In genomic region chr12:98744692-98745091, GRCh38 we compare ENCODE assay signal across 21 cellular contexts.
DNase-seq lines count a peak whose midpoint lies in the region; ATAC-seq and TF ChIP-seq lines count a peak whose summit lies in the region.
"Had no signal": no experiment of that assay in that cellular context is flagged by ENCODE, and none has a peak within 500 bp of the region (broad histone marks: within the 10 kb centered on the region; RNA-seq: fewer than 3 reads in every experiment).

No MANE protein-coding gene starts in this region.

- H3K4me1 Mint-ChIP-seq in activated T-cell treated with anti-CD3 and anti-CD28 coated beads, Interleukin-2, amount 50 U/mL, for 4 hours (ENCODE audit: low read depth): peaks cover 28% of the 10 kb centered on the region
- H3K4me1 Mint-ChIP-seq in CD8-positive, alpha-beta T cell (ENCODE audit: low read depth): peaks cover 10% of the 10 kb centered on the region
- H3K4me1 Mint-ChIP-seq in T-helper 2 cell treated with Interferon-gamma antibody and Interleukin-4, amounts not matched to agents 5 μg/mL and 100 μg/mL, for 36 hours (ENCODE audit: low read depth): peaks cover 38% of the 10 kb centered on the region

- H3K27ac ChIP-seq in CD8-positive, alpha-beta T cell (ENCODE audit: low read depth, low read length): no peak overlapping the region
- H3K27ac ChIP-seq in esophagus muscularis mucosa (replicated peaks in 1 of 4): no peak overlapping the region
- H3K27ac ChIP-seq: cardiac muscle cell, RWPE1, transverse colon had no signal

- TF ChIP-seq POLR2A in esophagus muscularis mucosa (IDR thresholded peaks at IDR 0.05; ENCODE audit: low read depth): no peak

- H3K36me3 Mint-ChIP-seq in activated T-cell treated with anti-CD3 and anti-CD28 coated beads, Interleukin-2, amount 50 U/mL, for 4 hours (ENCODE audit: insufficient read depth): no peaks in the 10 kb centered on the region
- no peaks in the 10 kb centered on the region for H3K36me3 Mint-ChIP-seq in CD8-positive, alpha-beta T cell
- H3K36me3 Mint-ChIP-seq in T-helper 2 cell treated with Interferon-gamma antibody and Interleukin-4, amounts not matched to agents 5 μg/mL and 100 μg/mL, for 36 hours (ENCODE audit: low read depth): no peaks in the 10 kb centered on the region
- H3K36me3 Mint-ChIP-seq: natural killer cell had no signal

- no peak for ATAC-seq in activated T-cell treated with anti-CD3 and anti-CD28 coated beads, Interleukin-2, amount 50 U/mL, for 4 hours
- no peak for ATAC-seq in CD8-positive, alpha-beta T cell
- ATAC-seq in GM19463 (IDR thresholded peaks at IDR 0.05; ENCODE audit: unreplicated experiment): no peak
- ATAC-seq: esophagus mucosa; stimulated activated naive CD8-positive, alpha-beta T cell treated with anti-CD3 and anti-CD28 coated beads, Interleukin-15, amount 100 ng/mL, for 72 hours had no signal

- H3K36me3 ChIP-seq in CD8-positive, alpha-beta T cell (ENCODE audit: insufficient read depth, low read length): no peaks in the 10 kb centered on the region
- peaks cover 0 to 3% (median 0%) of the 10 kb centered on the region in 4 donors for H3K36me3 ChIP-seq in esophagus muscularis mucosa
- H3K36me3 ChIP-seq: cardiac muscle cell, transverse colon had no signal

- POLR2A ChIA-PET in CD8-positive, alpha-beta T cell (lab: Charles Lee): no interaction called here

- peaks cover 10% of the 10 kb centered on the region for H3K27me3 ChIP-seq in CD8-positive, alpha-beta T cell (ENCODE audit: insufficient read depth, low read length)
- H3K27me3 ChIP-seq in esophagus muscularis mucosa: peaks cover 0 to 10% (median 0%) of the 10 kb centered on the region in 4 donors

- TF ChIP-seq CTCF in CD8-positive, alpha-beta T cell (IDR thresholded peaks at IDR 0.05): no peak
- TF ChIP-seq CTCF in esophagus muscularis mucosa (IDR thresholded peaks at IDR 0.05): no peak

- intact Hi-C loops in CD8-positive, alpha-beta T cell (cut with DNase I, micrococcal nuclease): no loop called here
- intact Hi-C loops in esophagus muscularis mucosa (cut with DNase I): no loop called here
- intact Hi-C loops in posterior vena cava (cut with DNase I): loop anchor here in 1 of 2 donors (1.0 kb wide), 1 partner anchor 17 kb away; no protein-coding TSS in a partner anchor

- TF ChIP-seq EP300 in esophagus muscularis mucosa (IDR thresholded peaks at IDR 0.05): no peak

- no peak overlapping the region for H3K27ac Mint-ChIP-seq in CD8-positive, alpha-beta T cell
- H3K27ac Mint-ChIP-seq in T-helper 2 cell treated with Interferon-gamma antibody and Interleukin-4, amounts not matched to agents 5 μg/mL and 100 μg/mL, for 36 hours: no peak overlapping the region
- H3K27ac Mint-ChIP-seq: natural killer cell; stimulated activated naive CD8-positive, alpha-beta T cell treated with anti-CD3 and anti-CD28 coated beads, Interleukin-15, amount 100 ng/mL, for 72 hours had no signal

- H3K9me3 Mint-ChIP-seq in activated T-cell treated with anti-CD3 and anti-CD28 coated beads, Interleukin-2, amount 50 U/mL, for 4 hours: no peaks in the 10 kb centered on the region
- peaks cover 4% of the 10 kb centered on the region for H3K9me3 Mint-ChIP-seq in CD8-positive, alpha-beta T cell
- no peaks in the 10 kb centered on the region for H3K9me3 Mint-ChIP-seq in T-helper 2 cell treated with Interferon-gamma antibody and Interleukin-4, amounts not matched to agents 5 μg/mL and 100 μg/mL, for 36 hours
- H3K9me3 Mint-ChIP-seq: natural killer cell had no signal

- 94% methylated on average over 3 of the region's 3 CpGs for WGBS in esophagus muscularis mucosa

- H3K4me1 ChIP-seq in CD8-positive, alpha-beta T cell (ENCODE audit: insufficient read depth, low read length): peaks cover 7% of the 10 kb centered on the region
- H3K4me1 ChIP-seq in esophagus muscularis mucosa: peaks cover 0 to 13% (median 10%) of the 10 kb centered on the region in 4 donors

- no peak for DNase-seq in activated T-cell treated with anti-CD3 and anti-CD28 coated beads, Interleukin-2, amount 50 U/mL, for 4 hours
- no peak for DNase-seq in activated T-cell treated with anti-CD3 and anti-CD28 coated beads, Interleukin-2, amount 50 U/mL, for 1 hour
- DNase-seq in CD8-positive, alpha-beta T cell: no peak
- no peak for DNase-seq in T-helper 2 cell treated with Interferon-gamma antibody and Interleukin-4, amounts not matched to agents 5 μg/mL and 100 μg/mL, for 36 hours (ENCODE audit: low spot score)
- DNase-seq in esophagus muscularis mucosa (ENCODE audit: extremely low spot score): peak; percentile 8
- no peak for DNase-seq in NCI-H748 (lab: John Stamatoyannopoulos, UW; ENCODE audit: unreplicated experiment)
- DNase-seq in posterior vena cava (ENCODE audit: low spot score): no peak
- DNase-seq: amniotic stem cell; DMS53; GOT3; IMR-90; natural killer cell; NCI-H1436; NCI-H510A; NK-92 treated with Interleukin-12 subunit alpha and Interleukin-12 subunit beta, amount 100 ng/mL, for 24 hours; stimulated activated naive CD8-positive, alpha-beta T cell treated with anti-CD3 and anti-CD28 coated beads, Interleukin-15, amount 100 ng/mL, for 72 hours; transverse colon had no signal

- peak overlapping the region; percentile 40 for H3K4me3 Mint-ChIP-seq in activated T-cell treated with anti-CD3 and anti-CD28 coated beads, Interleukin-2, amount 50 U/mL, for 4 hours
- H3K4me3 Mint-ChIP-seq in CD8-positive, alpha-beta T cell: peak overlapping the region; percentile 57
- peak overlapping the region; percentile 47 for H3K4me3 Mint-ChIP-seq in T-helper 2 cell treated with Interferon-gamma antibody and Interleukin-4, amounts not matched to agents 5 μg/mL and 100 μg/mL, for 36 hours

- H3K27me3 Mint-ChIP-seq in activated T-cell treated with anti-CD3 and anti-CD28 coated beads, Interleukin-2, amount 50 U/mL, for 4 hours (ENCODE audit: low read depth): peaks cover 33% of the 10 kb centered on the region
- H3K27me3 Mint-ChIP-seq in CD8-positive, alpha-beta T cell (ENCODE audit: low read depth): peaks cover 35% of the 10 kb centered on the region
- H3K27me3 Mint-ChIP-seq in T-helper 2 cell treated with Interferon-gamma antibody and Interleukin-4, amounts not matched to agents 5 μg/mL and 100 μg/mL, for 36 hours (ENCODE audit: low read depth): peaks cover 11% of the 10 kb centered on the region

- H3K4me3 ChIP-seq in CD8-positive, alpha-beta T cell (ENCODE audit: low read depth, low read length): no peak overlapping the region
- no peak overlapping the region for H3K4me3 ChIP-seq in esophagus muscularis mucosa

- CTCF ChIA-PET in CD8-positive, alpha-beta T cell (lab: Charles Lee): no interaction called here

- no peaks in the 10 kb centered on the region for H3K9me3 ChIP-seq in CD8-positive, alpha-beta T cell (ENCODE audit: low read length)
- H3K9me3 ChIP-seq in esophagus muscularis mucosa: no peaks in the 10 kb centered on the region
- H3K9me3 ChIP-seq: transverse colon had no signal
